Comparison of ENCODE assay signal across 13 cellular contexts in genomic region chr2:71668326-71669057, GRCh38.
"Had no signal": no experiment of that assay in that cellular context is flagged by ENCODE, and none has a peak within 500 bp of the region (broad histone marks: within the 10 kb centered on the region; RNA-seq: fewer than 3 reads in every experiment).

No MANE protein-coding gene starts in this region.

- H3K4me3 ChIP-seq: heart left ventricle, thoracic aorta had no signal

- H3K4me1 Mint-ChIP-seq: activated B cell treated with CpG ODN at 0.5 μM for 24 hours; activated naive CD8-positive, alpha-beta T cell treated with anti-CD3 and anti-CD28 coated beads, Interleukin-2, amount 50 U/mL, for 24 hours; naive thymus-derived CD4-positive, alpha-beta T cell had no signal

- H3K4me3 Mint-ChIP-seq: activated B cell treated with CpG ODN at 0.5 μM for 24 hours; activated CD4-positive, alpha-beta T cell treated with anti-CD3 and anti-CD28 coated beads, Interleukin-2, amount 10 ng/mL, durations not matched to agents 24 days and 14 days; activated naive CD8-positive, alpha-beta T cell treated with anti-CD3 and anti-CD28 coated beads, Interleukin-2, amount 50 U/mL, for 24 hours; naive thymus-derived CD4-positive, alpha-beta T cell; stimulated activated naive CD8-positive, alpha-beta T cell treated with anti-CD3 and anti-CD28 coated beads, Interleukin-15, Interleukin-2, amounts not matched to agents 100 ng/mL and 50 ng/mL, for 24 hours; T-helper 17 cell had no signal

- H3K9me3 Mint-ChIP-seq: activated B cell treated with CpG ODN at 0.5 μM for 24 hours; activated CD4-positive, alpha-beta T cell treated with anti-CD3 and anti-CD28 coated beads, Interleukin-2, amount 10 ng/mL, durations not matched to agents 24 days and 14 days; activated naive CD8-positive, alpha-beta T cell treated with anti-CD3 and anti-CD28 coated beads, Interleukin-2, amount 50 U/mL, for 24 hours; stimulated activated naive CD8-positive, alpha-beta T cell treated with anti-CD3 and anti-CD28 coated beads, Interleukin-15, Interleukin-2, amounts not matched to agents 100 ng/mL and 50 ng/mL, for 24 hours had no signal

- H3K36me3 Mint-ChIP-seq: naive thymus-derived CD4-positive, alpha-beta T cell had no signal

- H3K36me3 ChIP-seq: thoracic aorta had no signal

- ATAC-seq: activated naive CD8-positive, alpha-beta T cell treated with anti-CD3 and anti-CD28 coated beads, Interleukin-2, amount 50 U/mL, for 24 hours; heart left ventricle; naive thymus-derived CD4-positive, alpha-beta T cell; T-helper 17 cell had no signal

- H3K27me3 ChIP-seq: heart left ventricle had no signal

- H3K27me3 Mint-ChIP-seq: activated CD4-positive, alpha-beta T cell treated with anti-CD3 and anti-CD28 coated beads, Interleukin-2, amount 10 ng/mL, durations not matched to agents 24 days and 14 days; activated naive CD8-positive, alpha-beta T cell treated with anti-CD3 and anti-CD28 coated beads, Interleukin-2, amount 50 U/mL, for 24 hours had no signal

- H3K27ac Mint-ChIP-seq: activated B cell treated with CpG ODN at 0.5 μM for 24 hours; activated CD4-positive, alpha-beta T cell treated with anti-CD3 and anti-CD28 coated beads, Interleukin-2, amount 10 ng/mL, durations not matched to agents 24 days and 14 days; activated naive CD8-positive, alpha-beta T cell treated with anti-CD3 and anti-CD28 coated beads, Interleukin-2, amount 50 U/mL, for 24 hours; naive thymus-derived CD4-positive, alpha-beta T cell; stimulated activated naive CD8-positive, alpha-beta T cell treated with anti-CD3 and anti-CD28 coated beads, Interleukin-15, Interleukin-2, amounts not matched to agents 100 ng/mL and 50 ng/mL, for 24 hours; T-helper 17 cell had no signal

- H3K9me3 ChIP-seq: heart left ventricle, thoracic aorta had no signal

- H3K27ac ChIP-seq: heart left ventricle, thoracic aorta had no signal

- DNase-seq: activated B cell treated with CpG ODN at 0.5 μM for 24 hours; activated CD4-positive, alpha-beta T cell treated with anti-CD3 and anti-CD28 coated beads, Interleukin-2, amount 10 ng/mL, durations not matched to agents 24 days and 14 days; activated gamma-delta T cell; activated naive CD8-positive, alpha-beta T cell treated with anti-CD3 and anti-CD28 coated beads, Interleukin-2, amount 50 U/mL, for 24 hours; activated T-cell treated with anti-CD3 and anti-CD28 coated beads, Interleukin-2, amount 50 U/mL, for 1 hour; effector CD4-positive, alpha-beta T cell; stimulated activated CD4-positive, alpha-beta T cell treated with anti-CD3 and anti-CD28 coated beads, Interleukin-15, amount 100 ng/mL, for 24 hours; stimulated activated CD4-positive, alpha-beta T cell treated with anti-CD3 and anti-CD28 coated beads, Interleukin-4, amount 100 ng/mL, for 24 hours; T-helper 17 cell had no signal
